22 cellular contexts compared by ENCODE assay signal in the genomic region with DNA sequence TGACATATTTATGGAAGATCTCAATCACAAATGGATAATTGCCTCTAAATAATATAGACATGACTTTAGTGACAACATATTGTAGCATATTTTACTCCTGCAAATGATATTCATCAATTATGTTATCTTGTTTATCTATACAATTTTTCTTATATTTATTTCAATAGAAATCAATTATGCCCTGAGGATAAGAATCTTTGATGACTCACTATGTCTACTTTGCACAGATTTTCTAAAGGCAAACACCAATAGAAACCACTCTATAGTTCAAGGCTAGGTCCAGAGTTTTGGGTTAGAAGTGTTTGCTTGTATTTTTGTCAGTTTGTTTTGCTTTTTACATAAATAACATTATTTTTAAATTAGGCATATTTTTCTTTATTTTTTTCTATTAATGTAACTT.
DNase-seq lines count a peak whose midpoint lies in the region; ATAC-seq, FAIRE-seq and TF ChIP-seq lines count a peak whose summit lies in the region.
"Had no signal": no experiment of that assay in that cellular context is flagged by ENCODE, and none has a peak within 500 bp of the region (broad histone marks: within the 10 kb centered on the region; RNA-seq: fewer than 3 reads in every experiment).

No MANE protein-coding gene starts in this region.

- no peak overlapping the region for H3K4ac ChIP-seq in IMR-90 (ENCODE audit: low read depth, low read length)

- no peaks in the 10 kb centered on the region for H3K36me3 Mint-ChIP-seq in T-cell
- H3K36me3 Mint-ChIP-seq in naive thymus-derived CD8-positive, alpha-beta T cell, result no peaks in the 10 kb centered on the region
- H3K36me3 Mint-ChIP-seq: CD4-positive, alpha-beta memory T cell had no signal

- DNase-seq in IMR-90, result no peak
- DNase-seq in Peyer's patch, result no peak
- no peak for DNase-seq in T-cell
- no peak for DNase-seq in naive thymus-derived CD8-positive, alpha-beta T cell
- DNase-seq: 8988T; ACHN; AML-193; C1 segment of cervical spinal cord; Calu3; CD4-positive, alpha-beta memory T cell; COR-L47; DMS53; DMS79 treated with DMSO at 0.1 percent for 48 hours; H9 had no signal

- no peak overlapping the region for H3K27ac ChIP-seq in IMR-90 (ENCODE audit: insufficient read depth, low read length)
- no peak overlapping the region for H3K27ac ChIP-seq in Peyer's patch
- H3K27ac ChIP-seq: A549 had no signal

- TF ChIP-seq POLR2A in IMR-90 (IDR thresholded peaks at IDR 0.05; ENCODE audit: low read depth, low read length), result no peak
- no peak for TF ChIP-seq POLR2A in Peyer's patch (IDR thresholded peaks at IDR 0.05)

- H4K20me1 ChIP-seq in IMR-90 (ENCODE audit: insufficient read depth, low read length), result no peaks in the 10 kb centered on the region

- no peak for TF ChIP-seq CTCF in IMR-90 (conservative IDR thresholded peaks at IDR 0.05; ENCODE audit: low read depth, low read length)
- TF ChIP-seq CTCF in Peyer's patch (IDR thresholded peaks at IDR 0.05), result no peak

- CTCF ChIA-PET in IMR-90 (lab: Yijun Ruan, JAX), result no interaction called here
- CTCF ChIA-PET in T-cell (lab: Charles Lee), result no interaction called here

- no peaks in the 10 kb centered on the region for H3K4me1 Mint-ChIP-seq in T-cell
- no peaks in the 10 kb centered on the region for H3K4me1 Mint-ChIP-seq in naive thymus-derived CD8-positive, alpha-beta T cell
- H3K4me1 Mint-ChIP-seq: CD4-positive, alpha-beta memory T cell; GM23338; H9 had no signal

- peak overlapping the region; percentile 43; the same call in 1 of the 2 replicates for H2BK120ac ChIP-seq in IMR-90 (ENCODE audit: low read depth, low read length)

- no peak overlapping the region; the same call in 1 of the 2 replicates for H4K5ac ChIP-seq in IMR-90 (ENCODE audit: low read depth, low read length)

- no peak overlapping the region for H3K27ac Mint-ChIP-seq in T-cell
- no peak overlapping the region for H3K27ac Mint-ChIP-seq in naive thymus-derived CD8-positive, alpha-beta T cell
- H3K27ac Mint-ChIP-seq: CD4-positive, alpha-beta memory T cell; GM23338; H9 had no signal

- H2BK15ac ChIP-seq in IMR-90 (ENCODE audit: low read depth, low read length), result no peak overlapping the region; the same call in 2 of the 3 replicates

- H3K27me3 Mint-ChIP-seq in T-cell, result no peaks in the 10 kb centered on the region
- no peaks in the 10 kb centered on the region for H3K27me3 Mint-ChIP-seq in naive thymus-derived CD8-positive, alpha-beta T cell
- H3K27me3 Mint-ChIP-seq: CD4-positive, alpha-beta memory T cell had no signal

- H3K9ac ChIP-seq in IMR-90 (ENCODE audit: low read depth, low read length), result no peak overlapping the region

- peaks cover 5 to 10% (median 6%) of the 10 kb centered on the region in 3 donors for H3K9me3 Mint-ChIP-seq in T-cell
- H3K9me3 Mint-ChIP-seq in naive thymus-derived CD8-positive, alpha-beta T cell, result peaks cover 0 to 13% (median 5%) of the 10 kb centered on the region in 9 donors
- H3K9me3 Mint-ChIP-seq: GM23338 had no signal

- H3K14ac ChIP-seq in IMR-90 (replicated peaks; ENCODE audit: low read depth, low read length), result no peak overlapping the region

- H3K4me1 ChIP-seq in IMR-90 (ENCODE audit: control insufficient read depth, insufficient read depth, low read length) (peaks cover 5% of the 10 kb centered on the region), Peyer's patch (no peaks in the 10 kb centered on the region)
- H3K4me1 ChIP-seq: A549 had no signal

- H2BK20ac ChIP-seq in IMR-90 (ENCODE audit: low read depth, low read length), result no peak overlapping the region

- dilution Hi-C loops in IMR-90 (cut with HindIII; ENCODE audit: low sequenced_read_pairs, unreplicated experiment), result no loop called here

- peak; percentile 53 for FAIRE-seq in islet of Langerhans (lab: Jason Lieb, UNC)
- FAIRE-seq: A549, GM12892, GM19239 had no signal

- no peaks in the 10 kb centered on the region for H3K79me1 ChIP-seq in IMR-90 (ENCODE audit: low read depth in 1 of 2, low read length in 2 of 2)

- no peak overlapping the region for H2AK5ac ChIP-seq in IMR-90 (ENCODE audit: low read depth, low read length)

- H3K9me3 ChIP-seq in IMR-90 (ENCODE audit: control insufficient read depth, insufficient read depth, low read length) (peaks cover 2% of the 10 kb centered on the region; the same call in 1 of the 2 replicates), Peyer's patch (no peaks in the 10 kb centered on the region)
- H3K9me3 ChIP-seq: A549 had no signal

- POLR2A ChIA-PET in IMR-90 (lab: Charles Lee; ENCODE audit: unreplicated experiment), result no interaction called here
- POLR2A ChIA-PET in T-cell (lab: Charles Lee), result no interaction called here
- POLR2A ChIA-PET in naive thymus-derived CD8-positive, alpha-beta T cell (lab: Charles Lee), result no interaction called here

- H4K8ac ChIP-seq in IMR-90 (ENCODE audit: low read depth in 2 of 2, low read length in 2 of 2), result no peak overlapping the region

- ATAC-seq in IMR-90 (ENCODE audit: low read depth) (no peak), SK-N-SH treated with all-trans-retinoic acid at 6 μM for 48 hours (no peak), GM19397 (IDR thresholded peaks at IDR 0.05; ENCODE audit: unreplicated experiment) (no peak), T-cell (replicated peaks in 1 of 4) (no peak)
- ATAC-seq in naive thymus-derived CD8-positive, alpha-beta T cell, result no peak
- ATAC-seq: A549, GM23338, HCT116 had no signal

- H3K4me2 ChIP-seq in IMR-90 (ENCODE audit: low read depth, low read length), result no peak overlapping the region
- H3K4me2 ChIP-seq: A549, GM23338 had no signal

- intact Hi-C loops in IMR-90 (cut with micrococcal nuclease), result loop anchor here (5.0 to 10.0 kb wide), 2 partner anchors 49 to 224 kb away; no protein-coding TSS in a partner anchor

- H3K27me3 ChIP-seq in IMR-90 (ENCODE audit: control insufficient read depth, insufficient read depth, low read length) (no peaks in the 10 kb centered on the region), Peyer's patch (no peaks in the 10 kb centered on the region)

- no peak overlapping the region for H2BK5ac ChIP-seq in IMR-90 (ENCODE audit: low read depth, low read length, poor library complexity, severe bottlenecking)

- H3K18ac ChIP-seq in IMR-90 (ENCODE audit: low read depth, low read length), result no peak overlapping the region; the same call in 1 of the 2 replicates

- no TSS peak for BruUV-seq in IMR-90 (replicated peaks; lab: Mats Ljungman, UMichigan)

- no peak for TF ChIP-seq RAD21 in IMR-90 (IDR thresholded peaks at IDR 0.05; ENCODE audit: low read length)

- H3K4me3 Mint-ChIP-seq in T-cell, result no peak overlapping the region
- H3K4me3 Mint-ChIP-seq in naive thymus-derived CD8-positive, alpha-beta T cell, result no peak overlapping the region
- H3K4me3 Mint-ChIP-seq: CD4-positive, alpha-beta memory T cell; GM23338; H9 had no signal

- no peak overlapping the region for H3K56ac ChIP-seq in IMR-90 (ENCODE audit: extremely low read depth, insufficient read depth, low read length)

- in situ Hi-C loops in IMR-90 (cut with MboI; ENCODE audit: low sequenced_read_pairs), result no loop called here

- peaks cover 6% of the 10 kb centered on the region for H3K9me1 ChIP-seq in IMR-90 (ENCODE audit: insufficient read depth, low read length)

- H3K23ac ChIP-seq in IMR-90 (ENCODE audit: low read depth, low read length), result no peak overlapping the region

- H2AK9ac ChIP-seq in IMR-90 (replicated peaks; ENCODE audit: low read depth, low read length, poor library complexity), result no peak overlapping the region

- H2AFZ ChIP-seq in IMR-90 (replicated peaks; ENCODE audit: low read length, poor library complexity), result no peak overlapping the region
- H2AFZ ChIP-seq: GM23338 had no signal

- no peaks in the 10 kb centered on the region for H3K36me3 ChIP-seq in IMR-90 (ENCODE audit: control insufficient read depth, insufficient read depth, low read length)
- H3K36me3 ChIP-seq in Peyer's patch, result no peaks in the 10 kb centered on the region

- H4K91ac ChIP-seq in IMR-90 (ENCODE audit: insufficient read depth, low read depth, low read length), result no peak overlapping the region

- no peak overlapping the region for H3K4me3 ChIP-seq in IMR-90 (ENCODE audit: insufficient read depth, low read depth, low read length)
- H3K4me3 ChIP-seq in Peyer's patch, result no peak overlapping the region
- H3K4me3 ChIP-seq: A549, GM23338 had no signal

TF ChIP-seq in IMR-90, 13 proteins besides CTCF, POLR2A, EP300 and RAD21:
- no peak for TF ChIP-seq FOS (IDR thresholded peaks at IDR 0.05; ENCODE audit: low read depth, low read length)
- TF ChIP-seq MAFK (IDR thresholded peaks at IDR 0.05; ENCODE audit: low read depth, low read length), result no peak
- TF ChIP-seq MXI1 (IDR thresholded peaks at IDR 0.05; ENCODE audit: borderline replicate concordance, low read depth, low read length), result no peak

TF ChIP-seq in SK-N-SH treated with all-trans-retinoic acid at 6 μM for 48 hours, 23 proteins besides CTCF, POLR2A, EP300 and RAD21:
- no peak for TF ChIP-seq CSDC2 (CRISPR knock-in tag; IDR thresholded peaks at IDR 0.05)
- peak; percentile 36; the same call in 1 of the 2 replicates for TF ChIP-seq ISL1 (CRISPR knock-in tag; IDR thresholded peaks at IDR 0.05)
